16 cellular contexts compared by ENCODE assay signal in genomic region chr14:73924337-73924736, GRCh38.
"Had no signal": no experiment of that assay in that cellular context is flagged by ENCODE, and none has a peak within 500 bp of the region (broad histone marks: within the 10 kb centered on the region; RNA-seq: fewer than 3 reads in every experiment).

No MANE protein-coding gene starts in this region.

- H3K27ac Mint-ChIP-seq: activated T-helper 1 cell treated with anti-CD3 and anti-CD28 coated beads, Interleukin-12 subunit alpha, Interleukin-12 subunit beta, Interleukin-2, Interleukin-4 antibody, amounts not matched to agents 30 ng/mL and 10 ng/mL and 1 ng/mL, durations not matched to agents 14 hours and 24 hours and 36 hours had no signal

- DNase-seq: activated CD4-positive, alpha-beta memory T cell treated with anti-CD3 and anti-CD28 coated beads for 36 hours; aorta; brain microvascular endothelial cell; central memory CD4-positive, alpha-beta T cell; colonic mucosa; heart right ventricle; left ventricle myocardium superior; mucosa of descending colon; naive thymus-derived CD4-positive, alpha-beta T cell; psoas muscle; right cardiac atrium; stomach; T-helper 2 cell; upper lobe of left lung; WERI-Rb-1 had no signal

- H3K9me3 Mint-ChIP-seq: activated CD4-positive, alpha-beta memory T cell treated with anti-CD3 and anti-CD28 coated beads for 36 hours; activated T-helper 1 cell treated with anti-CD3 and anti-CD28 coated beads, Interleukin-12 subunit alpha, Interleukin-12 subunit beta, Interleukin-2, Interleukin-4 antibody, amounts not matched to agents 30 ng/mL and 10 ng/mL and 1 ng/mL, durations not matched to agents 14 hours and 24 hours and 36 hours had no signal

- ATAC-seq: heart right ventricle; left ventricle myocardium superior; mucosa of descending colon; naive thymus-derived CD4-positive, alpha-beta T cell; psoas muscle; right cardiac atrium had no signal

- H3K4me3 Mint-ChIP-seq: activated CD4-positive, alpha-beta memory T cell treated with anti-CD3 and anti-CD28 coated beads for 36 hours; activated T-helper 1 cell treated with anti-CD3 and anti-CD28 coated beads, Interleukin-12 subunit alpha, Interleukin-12 subunit beta, Interleukin-2, Interleukin-4 antibody, amounts not matched to agents 30 ng/mL and 10 ng/mL and 1 ng/mL, durations not matched to agents 14 hours and 24 hours and 36 hours; naive thymus-derived CD4-positive, alpha-beta T cell had no signal

- H3K27me3 Mint-ChIP-seq: activated CD4-positive, alpha-beta memory T cell treated with anti-CD3 and anti-CD28 coated beads for 36 hours; naive thymus-derived CD4-positive, alpha-beta T cell had no signal
